Comparison of ENCODE assay signal across 2 cellular contexts in the genomic region with DNA sequence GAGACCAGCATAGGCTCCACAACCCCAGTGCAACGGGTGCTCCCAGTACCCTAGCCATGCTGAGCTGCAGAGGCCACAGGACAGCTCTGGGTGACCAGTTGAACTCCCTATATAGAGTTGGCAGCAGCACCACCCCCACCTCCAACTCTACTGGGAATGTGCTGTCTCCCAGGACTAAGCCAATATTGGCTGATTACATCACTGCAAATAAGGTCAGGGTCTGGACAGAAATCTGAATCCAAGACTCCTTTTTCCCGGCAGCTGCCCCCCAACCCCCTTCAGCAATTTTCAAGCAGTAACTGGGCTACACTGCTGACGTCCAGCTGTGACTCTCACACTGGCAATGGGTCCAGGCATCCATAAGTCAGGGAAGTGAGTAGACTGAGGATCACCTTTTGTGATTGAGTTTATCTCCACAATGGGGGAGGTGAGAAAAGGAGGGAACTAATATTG.
TF ChIP-seq lines count a peak whose summit lies in the region.

A gene with protein sequence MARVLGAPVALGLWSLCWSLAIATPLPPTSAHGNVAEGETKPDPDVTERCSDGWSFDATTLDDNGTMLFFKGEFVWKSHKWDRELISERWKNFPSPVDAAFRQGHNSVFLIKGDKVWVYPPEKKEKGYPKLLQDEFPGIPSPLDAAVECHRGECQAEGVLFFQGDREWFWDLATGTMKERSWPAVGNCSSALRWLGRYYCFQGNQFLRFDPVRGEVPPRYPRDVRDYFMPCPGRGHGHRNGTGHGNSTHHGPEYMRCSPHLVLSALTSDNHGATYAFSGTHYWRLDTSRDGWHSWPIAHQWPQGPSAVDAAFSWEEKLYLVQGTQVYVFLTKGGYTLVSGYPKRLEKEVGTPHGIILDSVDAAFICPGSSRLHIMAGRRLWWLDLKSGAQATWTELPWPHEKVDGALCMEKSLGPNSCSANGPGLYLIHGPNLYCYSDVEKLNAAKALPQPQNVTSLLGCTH (minus strand): TSS at position 82 of the 453 bp plus-strand sequence. CDS start 24 bp downstream, at position 58.

TF ChIP-seq in IMR-90, 13 proteins besides CTCF, POLR2A, EP300 and RAD21:
- TF ChIP-seq, protein P1, sequence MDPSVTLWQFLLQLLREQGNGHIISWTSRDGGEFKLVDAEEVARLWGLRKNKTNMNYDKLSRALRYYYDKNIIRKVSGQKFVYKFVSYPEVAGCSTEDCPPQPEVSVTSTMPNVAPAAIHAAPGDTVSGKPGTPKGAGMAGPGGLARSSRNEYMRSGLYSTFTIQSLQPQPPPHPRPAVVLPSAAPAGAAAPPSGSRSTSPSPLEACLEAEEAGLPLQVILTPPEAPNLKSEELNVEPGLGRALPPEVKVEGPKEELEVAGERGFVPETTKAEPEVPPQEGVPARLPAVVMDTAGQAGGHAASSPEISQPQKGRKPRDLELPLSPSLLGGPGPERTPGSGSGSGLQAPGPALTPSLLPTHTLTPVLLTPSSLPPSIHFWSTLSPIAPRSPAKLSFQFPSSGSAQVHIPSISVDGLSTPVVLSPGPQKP (IDR thresholded peaks at IDR 0.05; ENCODE audit: borderline replicate concordance, low read depth, low read length), result no peak
- TF ChIP-seq NFE2L2 (IDR thresholded peaks at IDR 0.05; ENCODE audit: low read depth, low read length) (no peak), FOS (IDR thresholded peaks at IDR 0.05; ENCODE audit: low read depth, low read length) (no peak), MXI1 (IDR thresholded peaks at IDR 0.05; ENCODE audit: borderline replicate concordance, low read depth, low read length) (no peak), CEBPB (IDR thresholded peaks at IDR 0.05; ENCODE audit: low read depth, low read length) (no peak), MAZ (IDR thresholded peaks at IDR 0.05; ENCODE audit: borderline replicate concordance, low read depth, low read length) (no peak), BHLHE40 (IDR thresholded peaks at IDR 0.05; ENCODE audit: low read depth, low read length) (no peak), MAFK (IDR thresholded peaks at IDR 0.05; ENCODE audit: low read depth, low read length) (no peak), RCOR1 (IDR thresholded peaks at IDR 0.05; ENCODE audit: insufficient replicate concordance, low read length) (no peak), CHD1 (IDR thresholded peaks at IDR 0.05; ENCODE audit: low read depth, low read length) (no peak), RFX5 (IDR thresholded peaks at IDR 0.05; ENCODE audit: low read depth, low read length) (no peak)
- TF ChIP-seq, protein P2, sequence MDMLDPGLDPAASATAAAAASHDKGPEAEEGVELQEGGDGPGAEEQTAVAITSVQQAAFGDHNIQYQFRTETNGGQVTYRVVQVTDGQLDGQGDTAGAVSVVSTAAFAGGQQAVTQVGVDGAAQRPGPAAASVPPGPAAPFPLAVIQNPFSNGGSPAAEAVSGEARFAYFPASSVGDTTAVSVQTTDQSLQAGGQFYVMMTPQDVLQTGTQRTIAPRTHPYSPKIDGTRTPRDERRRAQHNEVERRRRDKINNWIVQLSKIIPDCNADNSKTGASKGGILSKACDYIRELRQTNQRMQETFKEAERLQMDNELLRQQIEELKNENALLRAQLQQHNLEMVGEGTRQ (IDR thresholded peaks at IDR 0.05; ENCODE audit: low read depth, low read length), result no peak
TF ChIP-seq in IMR-90: peak in this region for 0.

TF ChIP-seq in neural cell, 6 proteins besides CTCF, POLR2A, EP300 and RAD21:
- no peak for TF ChIP-seq POLR2AphosphoS5 (IDR thresholded peaks at IDR 0.05)
- TF ChIP-seq, protein P3, sequence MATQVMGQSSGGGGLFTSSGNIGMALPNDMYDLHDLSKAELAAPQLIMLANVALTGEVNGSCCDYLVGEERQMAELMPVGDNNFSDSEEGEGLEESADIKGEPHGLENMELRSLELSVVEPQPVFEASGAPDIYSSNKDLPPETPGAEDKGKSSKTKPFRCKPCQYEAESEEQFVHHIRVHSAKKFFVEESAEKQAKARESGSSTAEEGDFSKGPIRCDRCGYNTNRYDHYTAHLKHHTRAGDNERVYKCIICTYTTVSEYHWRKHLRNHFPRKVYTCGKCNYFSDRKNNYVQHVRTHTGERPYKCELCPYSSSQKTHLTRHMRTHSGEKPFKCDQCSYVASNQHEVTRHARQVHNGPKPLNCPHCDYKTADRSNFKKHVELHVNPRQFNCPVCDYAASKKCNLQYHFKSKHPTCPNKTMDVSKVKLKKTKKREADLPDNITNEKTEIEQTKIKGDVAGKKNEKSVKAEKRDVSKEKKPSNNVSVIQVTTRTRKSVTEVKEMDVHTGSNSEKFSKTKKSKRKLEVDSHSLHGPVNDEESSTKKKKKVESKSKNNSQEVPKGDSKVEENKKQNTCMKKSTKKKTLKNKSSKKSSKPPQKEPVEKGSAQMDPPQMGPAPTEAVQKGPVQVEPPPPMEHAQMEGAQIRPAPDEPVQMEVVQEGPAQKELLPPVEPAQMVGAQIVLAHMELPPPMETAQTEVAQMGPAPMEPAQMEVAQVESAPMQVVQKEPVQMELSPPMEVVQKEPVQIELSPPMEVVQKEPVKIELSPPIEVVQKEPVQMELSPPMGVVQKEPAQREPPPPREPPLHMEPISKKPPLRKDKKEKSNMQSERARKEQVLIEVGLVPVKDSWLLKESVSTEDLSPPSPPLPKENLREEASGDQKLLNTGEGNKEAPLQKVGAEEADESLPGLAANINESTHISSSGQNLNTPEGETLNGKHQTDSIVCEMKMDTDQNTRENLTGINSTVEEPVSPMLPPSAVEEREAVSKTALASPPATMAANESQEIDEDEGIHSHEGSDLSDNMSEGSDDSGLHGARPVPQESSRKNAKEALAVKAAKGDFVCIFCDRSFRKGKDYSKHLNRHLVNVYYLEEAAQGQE (IDR thresholded peaks at IDR 0.05; ENCODE audit: borderline replicate concordance), result no peak
- no peak for TF ChIP-seq EZH2 (IDR thresholded peaks at IDR 0.05; ENCODE audit: borderline replicate concordance, insufficient read depth, low read length, poor library complexity, severe bottlenecking)
- no peak for TF ChIP-seq TAF1 (IDR thresholded peaks at IDR 0.05; ENCODE audit: low read depth)
- TF ChIP-seq SMC3 (conservative IDR thresholded peaks at IDR 0.05; ENCODE audit: poor library complexity), result no peak
- no peak for TF ChIP-seq MXI1 (conservative IDR thresholded peaks at IDR 0.05; ENCODE audit: poor library complexity, severe bottlenecking)
TF ChIP-seq in neural cell: peak in this region for 0.
